ENCODE assay signal across 8 cellular contexts in the genomic region with DNA sequence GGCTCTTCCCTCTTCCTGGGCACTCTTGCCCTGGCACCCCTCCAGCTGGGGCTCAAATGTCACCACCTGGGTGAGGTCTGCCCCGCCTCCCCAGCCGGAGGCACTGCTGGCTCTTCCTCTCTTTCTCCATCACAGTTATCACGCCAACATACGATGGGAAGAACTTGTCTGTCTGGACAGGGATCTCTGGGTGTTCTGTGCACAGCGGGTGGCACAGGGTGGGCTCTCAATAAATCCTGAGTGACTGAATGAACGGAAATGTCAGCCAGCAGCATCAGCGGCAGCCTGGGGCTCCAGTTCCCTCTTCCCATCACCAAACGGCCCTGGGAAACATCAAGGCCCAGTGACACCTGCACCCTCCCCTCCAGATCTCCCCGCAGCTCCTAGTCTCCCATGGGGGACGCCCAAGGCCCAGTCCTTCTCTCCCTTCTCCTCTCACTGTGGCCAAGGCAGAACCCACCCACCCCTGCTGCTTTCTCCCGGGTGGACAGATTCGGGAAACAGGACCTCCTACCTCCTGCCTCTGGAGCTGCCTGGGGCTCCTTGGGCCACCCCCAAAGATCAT. TPM values are rescaled to one million over a fixed set of nuclear protein-coding genes. Genes with fewer than 3 reads are reported as not detected.
DNase-seq lines count a peak whose midpoint lies in the region; ATAC-seq and TF ChIP-seq lines count a peak whose summit lies in the region.

No MANE protein-coding gene starts in this region.

- DNase-seq in OCI-M1 (lab: John Stamatoyannopoulos, UW) (peak; percentile 40), epithelial cell of esophagus (ENCODE audit: low read depth) (no peak), prostate gland (ENCODE audit: low spot score) (no peak), NCI-H446 treated with DMSO at 0.1 percent for 48 hours (lab: John Stamatoyannopoulos, UW) (no peak), Ammon's horn (ENCODE audit: low spot score) (no peak), GDM1 (lab: John Stamatoyannopoulos, UW) (no peak)

- H3K4me3 ChIP-seq in GM12875 (ENCODE audit: low read depth, low read length) (peak overlapping the region; percentile 57), epithelial cell of esophagus (ENCODE audit: low read length) (peak overlapping the region; percentile 31), prostate gland (peak overlapping the region; percentile 22 to 26)

- peak overlapping the region; percentile 95 to 98 for H3K27ac ChIP-seq in prostate gland

- intact Hi-C loops in prostate gland (cut with DNase I): loop anchor here (1.0 to 2.0 kb wide), 2 partner anchors 32 to 127 kb away; no protein-coding TSS in a partner anchor

- ATAC-seq in HG03520 (IDR thresholded peaks at IDR 0.05; ENCODE audit: unreplicated experiment): no peak

- 6% methylated on average over 12 of the region's 12 CpGs for WGBS in prostate gland

- H3K4me1 ChIP-seq in prostate gland (replicated peaks): peaks cover 9% of the 10 kb centered on the region

- TF ChIP-seq CTCF in GM12875 (IDR thresholded peaks at IDR 0.05; ENCODE audit: borderline replicate concordance, insufficient read depth, low read depth, low read length) (no peak), epithelial cell of esophagus (IDR thresholded peaks at IDR 0.05; ENCODE audit: insufficient read depth, low read depth, low read length, missing control alignments) (no peak), prostate gland (IDR thresholded peaks at IDR 0.05) (no peak)

- no peaks in the 10 kb centered on the region for H3K36me3 ChIP-seq in prostate gland

- no peaks in the 10 kb centered on the region for H3K27me3 ChIP-seq in prostate gland (replicated peaks; ENCODE audit: insufficient read depth)

- no peak for TF ChIP-seq POLR2A in prostate gland (IDR thresholded peaks at IDR 0.05)

- no peaks in the 10 kb centered on the region for H3K9me3 ChIP-seq in prostate gland

RNA-seq across cellular contexts. Expression of a gene that starts 0.4 kb away (rescaled TPM):
- 10 to 100 TPM; 11.7 to 13.3 TPM for total RNA-seq in prostate gland

RNA-seq across cellular contexts. Expression of a gene that starts 3.6 kb away (rescaled TPM):
- 100 to 1,000 TPM in 1 of 2 donors, 10 to 100 TPM in 1; 36.1 to 106 TPM for total RNA-seq in prostate gland

RNA-seq across cellular contexts. Expression of a gene that starts 28.3 kb away (rescaled TPM):
- 1 to 10 TPM in 1 of 2 donors, under 1 TPM in 1; 0.27 to 4.7 TPM for total RNA-seq in prostate gland

RNA-seq across cellular contexts. Expression of a gene that starts 39.7 kb away (rescaled TPM):
- 1,000 to 10,000 TPM in 1 of 2 donors, 100 to 1,000 TPM in 1; 110 to 1,326 TPM for total RNA-seq in prostate gland

RNA-seq across cellular contexts. Expression of a gene that starts 49.2 kb away (rescaled TPM):
- 10 to 100 TPM; 39.3 to 74.1 TPM for total RNA-seq in prostate gland
